In genomic region chr7:27784399-27785053, GRCh38 we compare ENCODE assay signal across 8 cellular contexts. TPM values are rescaled to one million over a fixed set of nuclear protein-coding genes. Genes with fewer than 3 reads are reported as not detected.
DNase-seq lines count a peak whose midpoint lies in the region; ATAC-seq, FAIRE-seq and TF ChIP-seq lines count a peak whose summit lies in the region.

No MANE protein-coding gene starts in this region.

- no peak overlapping the region for H2AFZ ChIP-seq in keratinocyte (ENCODE audit: control insufficient read depth, low read length)

- no peaks in the 10 kb centered on the region for H3K79me2 ChIP-seq in keratinocyte (ENCODE audit: control insufficient read depth, insufficient read depth, low read length)

- intact Hi-C loops in adrenal gland (cut with DNase I): no loop called here

- H4K20me1 ChIP-seq in keratinocyte (ENCODE audit: control insufficient read depth, extremely low read depth, insufficient read depth, low read length): no peaks in the 10 kb centered on the region

- no peaks in the 10 kb centered on the region for H3K9me1 ChIP-seq in keratinocyte (ENCODE audit: control insufficient read depth, extremely low read depth, insufficient read depth, low read length)

- H3K36me3 ChIP-seq in adrenal gland (replicated peaks in 1 of 2) (peaks cover 0 to 29% of the 10 kb centered on the region in 2 donors), keratinocyte (ENCODE audit: control insufficient read depth in 2 of 2, extremely low read depth in 1 of 2, insufficient read depth in 2 of 2, low read length in 2 of 2) (peaks cover 4 to 14% of the 10 kb centered on the region in 2 experiments), tibial nerve (peaks cover 0 to 29% (median 0%) of the 10 kb centered on the region in 3 donors)

- no peak for TF ChIP-seq EP300 in tibial nerve (IDR thresholded peaks at IDR 0.05)

- no peak overlapping the region for H3K4me2 ChIP-seq in keratinocyte (ENCODE audit: control insufficient read depth, extremely low read depth, insufficient read depth, low read depth, low read length)

- ATAC-seq in GM18511 (IDR thresholded peaks at IDR 0.05; ENCODE audit: unreplicated experiment): no peak

- peak; percentile 41 for FAIRE-seq in keratinocyte (lab: Jason Lieb, UNC)

- no peak overlapping the region for H3K9ac ChIP-seq in keratinocyte (ENCODE audit: control insufficient read depth, extremely low read depth, insufficient read depth, low read length)

- H3K4me3 ChIP-seq in AG10803 (ENCODE audit: low read length) (no peak overlapping the region), adrenal gland (no peak overlapping the region), keratinocyte (ENCODE audit: control insufficient read depth in 2 of 3, extremely low read depth in 1 of 3, insufficient read depth in 2 of 3, low read depth in 1 of 3, low read length in 3 of 3) (no peak overlapping the region), tibial nerve (no peak overlapping the region)

- H3K4me1 ChIP-seq in adrenal gland (replicated peaks in 1 of 2) (peaks cover 11 to 32% of the 10 kb centered on the region in 2 donors), keratinocyte (ENCODE audit: control insufficient read depth, extremely low read depth, insufficient read depth, low read length) (no peaks in the 10 kb centered on the region), tibial nerve (peaks cover 0 to 6% (median 0%) of the 10 kb centered on the region in 4 donors)

- peak overlapping the region in 2 of 5 donors; percentile 31 to 78 for H3K27ac ChIP-seq in adrenal gland
- no peak overlapping the region for H3K27ac ChIP-seq in keratinocyte (ENCODE audit: control insufficient read depth, insufficient read depth, low read length)
- no peak overlapping the region for H3K27ac ChIP-seq in tibial nerve

- TF ChIP-seq CTCF in AG10803 (conservative IDR thresholded peaks at IDR 0.05; ENCODE audit: low read length): peak; percentile 62
- peak; percentile 18 for TF ChIP-seq CTCF in GM10248 (IDR thresholded peaks at IDR 0.05; ENCODE audit: control extremely low read depth, extremely low read depth, low read depth, missing control alignments)
- peak; percentile 31 to 62 (median 51) for TF ChIP-seq CTCF in adrenal gland (IDR thresholded peaks at IDR 0.05)
- peak in 2 of 3 experiments; percentile 40 to 48 for TF ChIP-seq CTCF in keratinocyte (optimal IDR thresholded peaks at IDR 0.05 in 1 of 3, IDR thresholded peaks at IDR 0.05 in 1 of 3, conservative IDR thresholded peaks at IDR 0.05 in 1 of 3; ENCODE audit: extremely low read depth in 1 of 3, insufficient read depth in 2 of 3, low read length in 3 of 3)
- TF ChIP-seq CTCF in tibial nerve (IDR thresholded peaks at IDR 0.05): peak; percentile 23 to 67 (median 53)

- no peaks in the 10 kb centered on the region for H3K27me3 ChIP-seq in adrenal gland
- no peaks in the 10 kb centered on the region for H3K27me3 ChIP-seq in keratinocyte (ENCODE audit: control insufficient read depth, extremely low read depth, insufficient read depth, low read length)
- no peaks in the 10 kb centered on the region for H3K27me3 ChIP-seq in tibial nerve

- no peaks in the 10 kb centered on the region for H3K9me3 ChIP-seq in adrenal gland (replicated peaks in 1 of 3)
- H3K9me3 ChIP-seq in keratinocyte (ENCODE audit: control insufficient read depth, low read depth, low read length): no peaks in the 10 kb centered on the region
- H3K9me3 ChIP-seq in tibial nerve: no peaks in the 10 kb centered on the region

- 53 to 59% (median 55%) methylated on average over 6 of the region's 6 CpGs for WGBS in adrenal gland, 4 donors
- WGBS in tibial nerve, 2 donors: 54 to 59% methylated on average over 6 of the region's 6 CpGs

- TF ChIP-seq POLR2A in adrenal gland (IDR thresholded peaks at IDR 0.05) (no peak), tibial nerve (IDR thresholded peaks at IDR 0.05) (no peak)

- dilution Hi-C loops in keratinocyte (cut with MboI; ENCODE audit: extremely low pct_ligation_motif_present, low sequenced_read_pairs): no loop called here

- POLR2A ChIA-PET in GM10248 (lab: Yijun Ruan, JAX): no interaction called here

- DNase-seq in AG10803 (ENCODE audit: low read depth) (peak; percentile 54), GM10248 (ENCODE audit: extremely low spot score) (peak; percentile 13), NCI-H446 treated with DMSO at 0.1 percent for 48 hours (lab: John Stamatoyannopoulos, UW) (peak; percentile 27), adrenal gland (peak in 1 of 7 donors; percentile 22), keratinocyte (ENCODE audit: low read depth, low spot score) (peak; percentile 36), tibial nerve (ENCODE audit: low spot score in 2 of 2) (peak in 1 of 2 donors; percentile 14), nucleus accumbens (lab: John Stamatoyannopoulos, UW) (no peak)

- CTCF ChIA-PET in GM10248 (lab: Yijun Ruan, JAX): interaction anchor here (0.8 to 2.4 kb wide), 6 partner anchors 10 to 95 kb away, joined by 3 to 30 read pairs (median 4); no protein-coding TSS in a partner anchor

RNA-seq across cellular contexts. Expression of gene TAX1BP1, which starts 44.6 kb away (rescaled TPM):
- 100 to 1,000 TPM; 132 to 222 (median 173) TPM for total RNA-seq in adrenal gland
- polyA plus RNA-seq in adrenal gland: 100 to 1,000 TPM in 1 of 3 donors, 10 to 100 TPM in 2; 66.5 to 274 (median 84.6) TPM
- 60.6 to 119 TPM (median 102 TPM) in 3 replicates for polyA plus RNA-seq in keratinocyte
- 464 TPM for polyA plus RNA-seq in keratinocyte (2011; ENCODE audit: low read depth)
- polyA plus RNA-seq in keratinocyte (2011; cell fraction: cytosol; rRNA removed): 47.7 and 92.1 TPM in 2 replicates
- polyA plus RNA-seq in keratinocyte (2011; cell fraction: nucleus; rRNA removed): 62.9 and 76.2 TPM in 2 replicates
- 62.5 and 91.4 TPM in 2 replicates for polyA plus RNA-seq in keratinocyte (2012; ENCODE audit: low replicate concordance)
- 76.4 to 107 TPM (median 99.7 TPM) in 3 replicates for polyA minus RNA-seq in keratinocyte
- polyA minus RNA-seq in keratinocyte (2011; cell fraction: cytosol; rRNA and poly(A)+ RNA removed): 51.8 TPM
- 59.6 and 107 TPM in 2 replicates for polyA minus RNA-seq in keratinocyte (2011; cell fraction: nucleus; rRNA and poly(A)+ RNA removed)
- total RNA-seq in tibial nerve: 10 to 100 TPM; 52.8 to 89.6 (median 71.8) TPM

Comparison
In these comparisons a context has a peak if more than half of its experiments do, and no peak if none do; other contexts are left out.
1. DNase-seq: peak in AG10803 (single experiment), GM10248 (single experiment), NCI-H446 treated with DMSO at 0.1 percent for 48 hours (single experiment) and keratinocyte (single experiment); none in nucleus accumbens (0 of 56).
2. Peak in every context shown above with its lines, with median percentiles within 50 percentile points of each other: CTCF ChIP-seq.